ENCODE assay signal across 28 cellular contexts in genomic region chr2:100535850-100536249, GRCh38.
"Had no signal": no experiment of that assay in that cellular context is flagged by ENCODE, and none has a peak within 500 bp of the region (broad histone marks: within the 10 kb centered on the region; RNA-seq: fewer than 3 reads in every experiment).

No MANE protein-coding gene starts in this region.

- H3K27ac ChIP-seq: heart right ventricle, hepatocyte, left lung, lower lobe of right lung, pancreas, prostate gland, spleen, suprapubic skin, thoracic aorta, tibial artery, uterus had no signal

- H3K27me3 Mint-ChIP-seq: type B pancreatic cell had no signal

- H3K36me3 ChIP-seq: heart right ventricle, left lung, lower lobe of right lung, pancreas, prostate gland, spleen, suprapubic skin, thoracic aorta, tibial artery, uterus had no signal

- H3K27ac Mint-ChIP-seq: naive B cell; natural killer cell treated with Interleukin-12 subunit alpha and Interleukin-12 subunit beta and Interleukin-15 and Interleukin-18, amount 100 ng/mL, for 72 hours; stimulated activated effector memory CD8-positive, alpha-beta T cell treated with anti-CD3 and anti-CD28 coated beads, Interleukin-12 subunit alpha, Interleukin-12 subunit beta, amount 100 ng/mL, for 72 hours; stimulated activated naive CD8-positive, alpha-beta T cell treated with anti-CD3 and anti-CD28 coated beads, Interleukin-15, Interleukin-2, amounts not matched to agents 100 ng/mL and 50 ng/mL, for 24 hours; type B pancreatic cell had no signal

- H3K4me2 ChIP-seq: hepatocyte had no signal

- H3K4me1 Mint-ChIP-seq: naive B cell; stimulated activated effector memory CD8-positive, alpha-beta T cell treated with anti-CD3 and anti-CD28 coated beads, Interleukin-12 subunit alpha, Interleukin-12 subunit beta, amount 100 ng/mL, for 72 hours had no signal

- H2AFZ ChIP-seq: hepatocyte had no signal

- DNase-seq: heart right ventricle; kidney glomerular epithelial cell; left cardiac atrium; left lung; lower lobe of right lung; mammary epithelial cell; mesenchymal stem cell; naive B cell; nucleus accumbens; pancreas; posterior cingulate gyrus; retina; right cardiac atrium; small intestine; spleen; stimulated activated CD4-positive, alpha-beta T cell treated with anti-CD3 and anti-CD28 coated beads, Interleukin-4, amount 100 ng/mL, for 24 hours; stimulated activated naive CD4-positive, alpha-beta T cell; tibial artery; uterus had no signal

- H3K4me3 ChIP-seq: heart right ventricle, hepatocyte, left lung, lower lobe of right lung, pancreas, prostate gland, spleen, suprapubic skin, thoracic aorta, tibial artery, uterus had no signal

- H3K79me2 ChIP-seq: hepatocyte had no signal

- H3K9me3 Mint-ChIP-seq: natural killer cell treated with Interleukin-12 subunit alpha and Interleukin-12 subunit beta and Interleukin-15 and Interleukin-18, amount 100 ng/mL, for 72 hours; stimulated activated effector memory CD8-positive, alpha-beta T cell treated with anti-CD3 and anti-CD28 coated beads, Interleukin-12 subunit alpha, Interleukin-12 subunit beta, amount 100 ng/mL, for 72 hours had no signal

- H3K9me3 ChIP-seq: left lung, lower lobe of right lung, pancreas, prostate gland, spleen, suprapubic skin, thoracic aorta, tibial artery, uterus had no signal

- H3K4me3 Mint-ChIP-seq: naive B cell; natural killer cell treated with Interleukin-12 subunit alpha and Interleukin-12 subunit beta and Interleukin-15 and Interleukin-18, amount 100 ng/mL, for 72 hours; neural crest cell; stimulated activated effector memory CD8-positive, alpha-beta T cell treated with anti-CD3 and anti-CD28 coated beads, Interleukin-12 subunit alpha, Interleukin-12 subunit beta, amount 100 ng/mL, for 72 hours; stimulated activated naive CD8-positive, alpha-beta T cell treated with anti-CD3 and anti-CD28 coated beads, Interleukin-15, Interleukin-2, amounts not matched to agents 100 ng/mL and 50 ng/mL, for 24 hours; type B pancreatic cell had no signal

- H3K4me1 ChIP-seq: heart right ventricle, left lung, lower lobe of right lung, pancreas, prostate gland, spleen, suprapubic skin, tibial artery, uterus had no signal

- H3K27me3 ChIP-seq: hepatocyte, left lung, pancreas, spleen, suprapubic skin, uterus had no signal

- H3K36me3 Mint-ChIP-seq: naive B cell; natural killer cell treated with Interleukin-12 subunit alpha and Interleukin-12 subunit beta and Interleukin-15 and Interleukin-18, amount 100 ng/mL, for 72 hours; stimulated activated effector memory CD8-positive, alpha-beta T cell treated with anti-CD3 and anti-CD28 coated beads, Interleukin-12 subunit alpha, Interleukin-12 subunit beta, amount 100 ng/mL, for 72 hours; type B pancreatic cell had no signal
